ENCODE assay signal across 16 cellular contexts in genomic region chr9:126678989-126679388, GRCh38.
DNase-seq lines count a peak whose midpoint lies in the region; FAIRE-seq and TF ChIP-seq lines count a peak whose summit lies in the region.
"Had no signal": no experiment of that assay in that cellular context is flagged by ENCODE, and none has a peak within 500 bp of the region (broad histone marks: within the 10 kb centered on the region; RNA-seq: fewer than 3 reads in every experiment).

No MANE protein-coding gene starts in this region.

- peaks cover 65% of the 10 kb centered on the region for H3K27me3 ChIP-seq in astrocyte (ENCODE audit: insufficient read depth, low read length)

- peaks cover 5% of the 10 kb centered on the region for H3K9me3 Mint-ChIP-seq in astrocyte (ENCODE audit: unreplicated experiment)
- H3K9me3 Mint-ChIP-seq in progenitor cell of endocrine pancreas (ENCODE audit: low read depth): no peaks in the 10 kb centered on the region

- H3K36me3 Mint-ChIP-seq in astrocyte (ENCODE audit: low read depth, unreplicated experiment): peaks cover 7% of the 10 kb centered on the region
- no peaks in the 10 kb centered on the region for H3K36me3 Mint-ChIP-seq in progenitor cell of endocrine pancreas (ENCODE audit: insufficient read depth)
- H3K36me3 Mint-ChIP-seq: CD4-positive, CD25-positive, alpha-beta regulatory T cell had no signal

- H3K9ac ChIP-seq in astrocyte (ENCODE audit: low read length): no peak overlapping the region

- no peak overlapping the region for H3K4me3 ChIP-seq in astrocyte (ENCODE audit: insufficient read depth, low read depth, low read length)
- H3K4me3 ChIP-seq: Peyer's patch had no signal

- H4K20me1 ChIP-seq in astrocyte (ENCODE audit: insufficient read depth, low read length): peaks cover 9% of the 10 kb centered on the region

- H3K4me3 Mint-ChIP-seq in astrocyte (ENCODE audit: unreplicated experiment): peak overlapping the region; percentile 50
- no peak overlapping the region for H3K4me3 Mint-ChIP-seq in progenitor cell of endocrine pancreas (ENCODE audit: low read depth)
- H3K4me3 Mint-ChIP-seq: CD4-positive, CD25-positive, alpha-beta regulatory T cell had no signal

- peaks cover 70% of the 10 kb centered on the region for H3K27me3 Mint-ChIP-seq in astrocyte (ENCODE audit: low read depth, unreplicated experiment)
- peaks cover 78% of the 10 kb centered on the region for H3K27me3 Mint-ChIP-seq in progenitor cell of endocrine pancreas

- H3K27ac ChIP-seq in astrocyte (ENCODE audit: low read depth, low read length): no peak overlapping the region
- H3K27ac ChIP-seq: Peyer's patch had no signal

- TF ChIP-seq CTCF in GM12873 (IDR thresholded peaks at IDR 0.05; ENCODE audit: insufficient read depth, low read depth, low read length, missing control alignments) (peak; percentile 6), astrocyte (IDR thresholded peaks at IDR 0.05; ENCODE audit: insufficient read depth, low read depth, low read length) (no peak), progenitor cell of endocrine pancreas (IDR thresholded peaks at IDR 0.05; ENCODE audit: unreplicated experiment) (peak; percentile 22)

- peaks cover 4% of the 10 kb centered on the region for H3K4me1 ChIP-seq in astrocyte (ENCODE audit: insufficient read depth, low read length)

- no peaks in the 10 kb centered on the region for H3K36me3 ChIP-seq in astrocyte (ENCODE audit: insufficient read depth, low read length)
- H3K36me3 ChIP-seq: Peyer's patch had no signal

- no peaks in the 10 kb centered on the region for H3K79me2 ChIP-seq in astrocyte (ENCODE audit: insufficient read depth, low read length)

- H2AFZ ChIP-seq in astrocyte (ENCODE audit: low read depth, low read length): no peak overlapping the region

- H3K27ac Mint-ChIP-seq in astrocyte (ENCODE audit: unreplicated experiment) (no peak overlapping the region), progenitor cell of endocrine pancreas (no peak overlapping the region)
- H3K27ac Mint-ChIP-seq: CD4-positive, CD25-positive, alpha-beta regulatory T cell had no signal

- H3K4me1 Mint-ChIP-seq in astrocyte (ENCODE audit: low read depth, unreplicated experiment) (peaks cover 21% of the 10 kb centered on the region), progenitor cell of endocrine pancreas (ENCODE audit: low read depth) (peaks cover 18% of the 10 kb centered on the region)

- FAIRE-seq in astrocyte (lab: Jason Lieb, UNC) (no peak), HTR-8/SVneo (lab: Jason Lieb, UNC) (no peak)
- FAIRE-seq: GM12891 had no signal

- no peaks in the 10 kb centered on the region for H3K9me3 ChIP-seq in astrocyte (ENCODE audit: insufficient read depth, low read depth, low read length)
- H3K9me3 ChIP-seq: Peyer's patch had no signal

- no peak overlapping the region for H3K4me2 ChIP-seq in astrocyte (ENCODE audit: low read length)

- DNase-seq in activated T-cell treated with anti-CD3 and anti-CD28 coated beads for 24 hours (ENCODE audit: low read depth) (peak; percentile 7), astrocyte (ENCODE audit: low read depth) (no peak), progenitor cell of endocrine pancreas (ENCODE audit: low spot score, unreplicated experiment) (no peak), ecto neural progenitor cell (ENCODE audit: low spot score) (no peak), NCI-H2171 treated with DMSO at 0.1 percent for 48 hours (lab: John Stamatoyannopoulos, UW) (no peak), HTR-8/SVneo (ENCODE audit: insufficient read length, low spot score) (no peak)
- no peak for DNase-seq in activated T-cell treated with anti-CD3 and anti-CD28 coated beads, Interleukin-2, amount 50 U/mL, for 1 hour
- DNase-seq: Calu3; CD4-positive, CD25-positive, alpha-beta regulatory T cell; MV-4-11; NCI-H1417 treated with DMSO at 0.1 percent for 48 hours; NCI-H2029; NCI-H510A treated with DMSO at 0.1 percent for 48 hours; Peyer's patch had no signal
